ENCODE assay signal across 1 cellular context in the genomic region with DNA sequence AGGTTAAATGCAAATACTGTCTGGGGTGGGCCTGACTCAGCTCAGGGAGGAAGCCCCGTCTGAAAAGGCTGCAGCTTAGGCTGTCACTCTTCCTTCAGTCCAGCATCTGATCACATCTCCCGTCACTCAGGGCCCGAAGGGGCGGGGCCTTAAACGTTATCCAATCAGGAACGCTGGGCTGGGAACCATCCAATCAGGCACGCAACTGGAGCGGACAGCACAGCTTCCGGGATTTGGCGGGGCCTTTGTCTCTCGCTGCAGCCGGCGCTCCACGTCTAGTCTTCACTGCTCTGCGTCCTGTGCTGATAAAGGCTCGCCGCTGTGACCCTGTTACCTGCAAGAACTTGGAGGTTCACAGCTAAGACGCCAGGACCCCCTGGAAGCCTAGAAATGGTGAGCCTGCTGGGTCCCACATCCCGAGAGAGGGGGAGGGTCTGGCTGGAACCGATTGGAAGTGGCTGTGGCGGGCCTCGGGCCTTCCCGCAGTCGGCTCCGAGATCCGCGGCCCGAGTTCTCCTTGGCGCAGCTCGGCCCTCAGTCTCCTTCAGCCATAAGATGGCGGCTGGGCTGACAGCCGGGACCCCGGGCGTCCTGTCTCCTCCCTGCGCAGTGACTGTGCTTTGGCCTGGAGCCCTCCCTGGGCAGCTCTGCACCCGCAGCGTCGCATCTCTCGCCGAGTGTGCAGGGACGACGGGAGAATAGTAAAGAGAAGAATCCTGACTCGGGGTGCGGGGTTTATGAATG.
TF ChIP-seq lines count a peak whose summit lies in the region.

Gene ZNF92, plus strand, starts transcription at position 248 of the 744 bp plus-strand sequence. Its CDS starts 143 bp downstream, at position 391.

TF ChIP-seq in HepG2, 621 proteins besides CTCF, POLR2A, EP300 and RAD21 (continued from another document and continues in another):
- no peak for TF ChIP-seq ZNF407 (CRISPR knock-in tag; IDR thresholded peaks at IDR 0.05; ENCODE audit: not compliant biosample characterization)
- TF ChIP-seq ZNF441 (CRISPR knock-in tag; IDR thresholded peaks at IDR 0.05; ENCODE audit: borderline replicate concordance): no peak
- TF ChIP-seq FOXA3 (CRISPR knock-in tag; IDR thresholded peaks at IDR 0.05): no peak
- TF ChIP-seq ZNF792 (CRISPR knock-in tag; IDR thresholded peaks at IDR 0.05): 0 out of 2 replicates have a peak, but pooled peaks have one; percentile 14
- no peak for TF ChIP-seq ZNF331 (CRISPR knock-in tag; IDR thresholded peaks at IDR 0.05)
- TF ChIP-seq HNRNPUL1 (IDR thresholded peaks at IDR 0.05; ENCODE audit: low read depth, low read length): no peak
- TF ChIP-seq ZBTB43 (CRISPR knock-in tag; conservative IDR thresholded peaks at IDR 0.05): no peak
- peak; percentile 27; the same call in 1 of the 2 replicates for TF ChIP-seq ZNF362 (CRISPR knock-in tag; IDR thresholded peaks at IDR 0.05; ENCODE audit: borderline replicate concordance)
- TF ChIP-seq, protein P1, sequence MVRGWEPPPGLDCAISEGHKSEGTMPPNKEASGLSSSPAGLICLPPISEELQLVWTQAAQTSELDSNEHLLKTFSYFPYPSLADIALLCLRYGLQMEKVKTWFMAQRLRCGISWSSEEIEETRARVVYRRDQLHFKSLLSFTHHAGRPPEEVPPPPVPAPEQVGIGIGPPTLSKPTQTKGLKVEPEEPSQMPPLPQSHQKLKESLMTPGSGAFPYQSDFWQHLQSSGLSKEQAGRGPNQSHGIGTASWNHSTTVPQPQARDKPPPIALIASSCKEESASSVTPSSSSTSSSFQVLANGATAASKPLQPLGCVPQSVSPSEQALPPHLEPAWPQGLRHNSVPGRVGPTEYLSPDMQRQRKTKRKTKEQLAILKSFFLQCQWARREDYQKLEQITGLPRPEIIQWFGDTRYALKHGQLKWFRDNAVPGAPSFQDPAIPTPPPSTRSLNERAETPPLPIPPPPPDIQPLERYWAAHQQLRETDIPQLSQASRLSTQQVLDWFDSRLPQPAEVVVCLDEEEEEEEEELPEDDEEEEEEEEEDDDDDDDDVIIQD (CRISPR knock-in tag; IDR thresholded peaks at IDR 0.05; ENCODE audit: low read depth): peak; percentile 89; the same call in 1 of the 2 replicates
- no peak for TF ChIP-seq SP5 (CRISPR knock-in tag; IDR thresholded peaks at IDR 0.05; ENCODE audit: borderline replicate concordance, low read depth)
- no peak for TF ChIP-seq JUN (CRISPR knock-in tag; IDR thresholded peaks at IDR 0.05)
- no peak for TF ChIP-seq TBP (CRISPR knock-in tag; IDR thresholded peaks at IDR 0.05)
- TF ChIP-seq LBX2 (CRISPR knock-in tag; IDR thresholded peaks at IDR 0.05; ENCODE audit: borderline replicate concordance): no peak
- no peak for TF ChIP-seq ZNF713 (CRISPR knock-in tag; IDR thresholded peaks at IDR 0.05)
- TF ChIP-seq, protein P2, sequence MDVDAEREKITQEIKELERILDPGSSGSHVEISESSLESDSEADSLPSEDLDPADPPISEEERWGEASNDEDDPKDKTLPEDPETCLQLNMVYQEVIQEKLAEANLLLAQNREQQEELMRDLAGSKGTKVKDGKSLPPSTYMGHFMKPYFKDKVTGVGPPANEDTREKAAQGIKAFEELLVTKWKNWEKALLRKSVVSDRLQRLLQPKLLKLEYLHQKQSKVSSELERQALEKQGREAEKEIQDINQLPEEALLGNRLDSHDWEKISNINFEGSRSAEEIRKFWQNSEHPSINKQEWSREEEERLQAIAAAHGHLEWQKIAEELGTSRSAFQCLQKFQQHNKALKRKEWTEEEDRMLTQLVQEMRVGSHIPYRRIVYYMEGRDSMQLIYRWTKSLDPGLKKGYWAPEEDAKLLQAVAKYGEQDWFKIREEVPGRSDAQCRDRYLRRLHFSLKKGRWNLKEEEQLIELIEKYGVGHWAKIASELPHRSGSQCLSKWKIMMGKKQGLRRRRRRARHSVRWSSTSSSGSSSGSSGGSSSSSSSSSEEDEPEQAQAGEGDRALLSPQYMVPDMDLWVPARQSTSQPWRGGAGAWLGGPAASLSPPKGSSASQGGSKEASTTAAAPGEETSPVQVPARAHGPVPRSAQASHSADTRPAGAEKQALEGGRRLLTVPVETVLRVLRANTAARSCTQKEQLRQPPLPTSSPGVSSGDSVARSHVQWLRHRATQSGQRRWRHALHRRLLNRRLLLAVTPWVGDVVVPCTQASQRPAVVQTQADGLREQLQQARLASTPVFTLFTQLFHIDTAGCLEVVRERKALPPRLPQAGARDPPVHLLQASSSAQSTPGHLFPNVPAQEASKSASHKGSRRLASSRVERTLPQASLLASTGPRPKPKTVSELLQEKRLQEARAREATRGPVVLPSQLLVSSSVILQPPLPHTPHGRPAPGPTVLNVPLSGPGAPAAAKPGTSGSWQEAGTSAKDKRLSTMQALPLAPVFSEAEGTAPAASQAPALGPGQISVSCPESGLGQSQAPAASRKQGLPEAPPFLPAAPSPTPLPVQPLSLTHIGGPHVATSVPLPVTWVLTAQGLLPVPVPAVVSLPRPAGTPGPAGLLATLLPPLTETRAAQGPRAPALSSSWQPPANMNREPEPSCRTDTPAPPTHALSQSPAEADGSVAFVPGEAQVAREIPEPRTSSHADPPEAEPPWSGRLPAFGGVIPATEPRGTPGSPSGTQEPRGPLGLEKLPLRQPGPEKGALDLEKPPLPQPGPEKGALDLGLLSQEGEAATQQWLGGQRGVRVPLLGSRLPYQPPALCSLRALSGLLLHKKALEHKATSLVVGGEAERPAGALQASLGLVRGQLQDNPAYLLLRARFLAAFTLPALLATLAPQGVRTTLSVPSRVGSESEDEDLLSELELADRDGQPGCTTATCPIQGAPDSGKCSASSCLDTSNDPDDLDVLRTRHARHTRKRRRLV (CRISPR knock-in tag; IDR thresholded peaks at IDR 0.05): no peak
- TF ChIP-seq KDM6A (CRISPR knock-in tag; IDR thresholded peaks at IDR 0.05; ENCODE audit: low read depth): no peak
- no peak for TF ChIP-seq CHD2 (IDR thresholded peaks at IDR 0.05; ENCODE audit: low read depth, low read length)
- TF ChIP-seq ZNF282 (IDR thresholded peaks at IDR 0.05; ENCODE audit: partially characterized antibody): no peak
- TF ChIP-seq, protein P3, sequence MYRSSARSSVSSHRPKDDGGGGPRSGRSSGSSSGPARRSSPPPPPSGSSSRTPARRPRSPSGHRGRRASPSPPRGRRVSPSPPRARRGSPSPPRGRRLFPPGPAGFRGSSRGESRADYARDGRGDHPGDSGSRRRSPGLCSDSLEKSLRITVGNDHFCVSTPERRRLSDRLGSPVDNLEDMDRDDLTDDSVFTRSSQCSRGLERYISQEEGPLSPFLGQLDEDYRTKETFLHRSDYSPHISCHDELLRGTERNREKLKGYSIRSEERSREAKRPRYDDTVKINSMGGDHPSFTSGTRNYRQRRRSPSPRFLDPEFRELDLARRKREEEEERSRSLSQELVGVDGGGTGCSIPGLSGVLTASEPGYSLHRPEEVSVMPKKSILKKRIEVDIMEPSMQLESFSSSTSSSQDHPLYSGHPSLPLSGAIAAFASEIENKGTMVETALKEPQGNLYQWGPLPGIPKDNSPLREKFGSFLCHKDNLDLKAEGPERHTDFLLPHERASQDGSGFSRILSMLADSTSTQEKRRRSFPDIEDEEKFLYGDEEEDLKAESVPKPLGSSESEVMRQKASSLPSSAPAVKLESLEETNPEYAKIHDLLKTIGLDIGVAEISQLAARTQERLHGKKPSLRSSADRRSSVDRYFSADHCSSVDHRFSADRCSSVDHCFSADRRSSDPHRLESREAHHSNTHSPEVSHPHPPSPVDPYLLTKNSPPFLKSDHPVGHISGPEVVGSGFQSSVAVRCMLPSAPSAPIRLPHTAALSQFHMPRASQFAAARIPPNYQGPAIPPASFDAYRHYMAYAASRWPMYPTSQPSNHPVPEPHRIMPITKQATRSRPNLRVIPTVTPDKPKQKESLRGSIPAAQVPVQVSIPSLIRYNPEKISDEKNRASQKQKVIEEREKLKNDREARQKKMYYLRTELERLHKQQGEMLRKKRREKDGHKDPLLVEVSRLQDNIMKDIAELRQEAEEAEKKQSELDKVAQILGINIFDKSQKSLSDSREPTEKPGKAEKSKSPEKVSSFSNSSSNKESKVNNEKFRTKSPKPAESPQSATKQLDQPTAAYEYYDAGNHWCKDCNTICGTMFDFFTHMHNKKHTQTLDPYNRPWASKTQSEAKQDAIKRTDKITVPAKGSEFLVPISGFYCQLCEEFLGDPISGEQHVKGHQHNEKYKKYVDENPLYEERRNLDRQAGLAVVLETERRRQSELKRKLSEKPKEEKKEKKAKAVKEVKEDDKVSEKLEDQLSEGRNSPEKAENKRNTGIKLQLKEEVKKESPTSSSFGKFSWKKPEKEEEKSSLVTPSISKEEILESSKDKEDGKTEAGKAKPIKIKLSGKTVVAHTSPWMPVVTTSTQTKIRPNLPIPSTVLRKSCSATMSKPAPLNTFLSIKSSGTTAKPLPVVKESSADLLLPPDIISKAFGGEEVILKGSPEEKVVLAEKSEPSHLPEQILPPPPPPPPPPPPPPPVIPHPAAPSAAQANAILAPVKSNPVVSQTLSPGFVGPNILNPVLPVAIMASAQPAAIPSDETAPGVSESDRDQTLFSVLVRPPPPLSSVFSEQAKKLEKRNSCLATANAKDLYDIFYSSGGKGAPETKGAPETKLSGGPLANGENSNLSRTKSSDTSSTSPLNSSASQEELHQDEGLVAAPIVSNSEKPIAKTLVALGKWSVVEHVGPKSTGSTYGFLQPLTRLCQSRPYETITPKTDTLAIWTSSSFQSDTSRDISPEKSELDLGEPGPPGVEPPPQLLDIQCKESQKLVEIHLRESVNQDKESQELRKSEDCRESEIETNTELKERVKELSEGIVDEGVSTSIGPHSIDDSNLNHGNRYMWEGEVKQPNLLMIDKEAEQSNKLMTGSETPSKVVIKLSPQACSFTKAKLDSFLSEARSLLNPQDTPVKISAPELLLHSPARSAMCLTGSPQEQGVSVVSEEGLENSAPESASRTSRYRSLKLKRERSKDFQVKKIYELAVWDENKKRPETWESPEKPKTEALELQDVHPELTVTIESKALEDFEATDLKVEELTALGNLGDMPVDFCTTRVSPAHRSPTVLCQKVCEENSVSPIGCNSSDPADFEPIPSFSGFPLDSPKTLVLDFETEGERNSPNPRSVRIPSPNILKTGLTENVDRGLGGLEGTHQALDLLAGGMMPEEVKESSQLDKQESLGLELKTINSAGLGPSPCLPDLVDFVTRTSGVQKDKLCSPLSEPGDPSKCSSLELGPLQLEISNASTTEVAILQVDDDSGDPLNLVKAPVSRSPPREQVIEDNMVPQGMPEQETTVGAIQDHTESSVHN (CRISPR knock-in tag; IDR thresholded peaks at IDR 0.05): no peak
- no peak for TF ChIP-seq ZNF468 (CRISPR knock-in tag; IDR thresholded peaks at IDR 0.05)
